ENCODE assay signal across 8 cellular contexts in the genomic region with DNA sequence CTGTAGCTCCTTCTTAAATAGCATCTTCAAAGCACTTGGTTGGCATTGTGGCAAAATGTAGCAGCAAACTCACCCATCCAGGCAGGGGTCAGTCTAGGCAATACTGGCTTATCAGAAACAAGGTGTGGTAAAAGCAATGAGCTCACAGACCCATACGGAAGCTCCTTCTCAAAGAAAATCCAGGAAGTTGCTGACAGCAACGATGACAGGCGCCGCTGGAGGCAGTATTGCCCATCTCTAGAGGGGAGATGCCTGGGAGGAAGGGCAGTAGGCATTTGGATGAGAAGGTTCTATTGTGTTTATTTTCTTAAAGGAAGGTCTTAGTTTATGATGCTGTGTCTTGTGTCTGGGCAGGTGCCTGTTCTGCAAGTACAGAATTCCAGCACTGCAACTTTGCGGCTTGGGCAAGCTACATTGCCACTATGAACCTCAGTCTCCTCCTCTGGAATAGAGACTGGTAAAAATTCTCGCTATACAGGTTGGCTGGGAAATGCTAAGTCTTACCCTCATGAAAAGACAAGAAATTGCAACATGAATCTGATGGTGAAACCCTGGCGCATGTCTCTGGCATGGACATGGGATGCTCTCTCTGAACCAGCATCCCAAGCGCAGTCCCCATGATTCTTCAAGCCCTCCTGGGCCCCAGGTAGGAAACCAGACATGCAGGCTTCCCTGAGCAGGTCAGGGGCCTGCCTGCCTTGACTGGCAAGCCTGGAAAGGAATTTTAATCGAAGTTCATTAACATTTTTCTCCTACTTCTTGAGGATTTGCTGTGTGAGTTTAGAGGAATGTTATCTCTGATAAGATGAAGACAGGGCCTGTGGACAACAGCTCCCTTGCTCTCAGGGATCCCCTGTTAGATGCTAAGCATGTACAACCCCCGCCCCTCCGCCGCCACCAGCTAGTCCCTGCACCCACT.
DNase-seq lines count a peak whose midpoint lies in the region; ATAC-seq and TF ChIP-seq lines count a peak whose summit lies in the region.

No MANE protein-coding gene starts in this region.

- H3K36me3 Mint-ChIP-seq in neural crest cell (ENCODE audit: low read depth): no peaks in the 10 kb centered on the region

- TF ChIP-seq POLR2A in vagina (IDR thresholded peaks at IDR 0.05): no peak

- H3K9me3 ChIP-seq in OCI-LY3 (ENCODE audit: insufficient read depth, low read length) (no peaks in the 10 kb centered on the region), vagina (no peaks in the 10 kb centered on the region)

- TF ChIP-seq CTCF in OCI-LY3 (IDR thresholded peaks at IDR 0.05; ENCODE audit: low read depth, low read length) (peak; percentile 40), neural crest cell (conservative IDR thresholded peaks at IDR 0.05) (peak; percentile 75), vagina (IDR thresholded peaks at IDR 0.05) (no peak)

- H3K27ac ChIP-seq in OCI-LY3 (ENCODE audit: low read length) (no peak overlapping the region), epithelial cell of prostate (no peak overlapping the region), vagina (no peak overlapping the region)

- no peak overlapping the region for H3K4me3 Mint-ChIP-seq in neural crest cell

- H3K4me3 ChIP-seq in OCI-LY3 (ENCODE audit: low read length) (no peak overlapping the region), vagina (no peak overlapping the region)

- no peak overlapping the region for H3K9ac ChIP-seq in OCI-LY3 (ENCODE audit: low read length)

- DNase-seq in AG20443 (ENCODE audit: low spot score): peak; percentile 45
- peak; percentile 8 for DNase-seq in epithelial cell of prostate (ENCODE audit: low read depth, low spot score)
- DNase-seq in neural crest cell (ENCODE audit: low read depth, low spot score): peak; percentile 54
- DNase-seq in NK-92 treated with Interleukin-12 subunit alpha and Interleukin-12 subunit beta, amount 100 ng/mL, for 24 hours (lab: John Stamatoyannopoulos, UW): no peak
- DNase-seq in vagina (ENCODE audit: extremely low spot score in 2 of 2): no peak

- H3K36me3 ChIP-seq in OCI-LY3 (replicated peaks; ENCODE audit: low read depth, low read length): no peaks in the 10 kb centered on the region
- H3K36me3 ChIP-seq in vagina: no peaks in the 10 kb centered on the region

- H3K27me3 Mint-ChIP-seq in neural crest cell (ENCODE audit: low read depth): peaks cover 11% of the 10 kb centered on the region

- H2AFZ ChIP-seq in OCI-LY3 (ENCODE audit: low read depth, low read length): no peak overlapping the region

- H3K4me1 ChIP-seq in OCI-LY3 (ENCODE audit: low read length): no peaks in the 10 kb centered on the region
- no peaks in the 10 kb centered on the region for H3K4me1 ChIP-seq in vagina

- H3K9me3 Mint-ChIP-seq in neural crest cell: no peaks in the 10 kb centered on the region

- intact Hi-C loops in vagina (cut with DNase I): no loop called here

- no peak overlapping the region for H3K4me2 ChIP-seq in OCI-LY3 (ENCODE audit: low read length)

- H3K4me1 Mint-ChIP-seq in neural crest cell: peaks cover 6% of the 10 kb centered on the region

- no peaks in the 10 kb centered on the region for H3K79me2 ChIP-seq in OCI-LY3 (ENCODE audit: low read length)

- H3K27ac Mint-ChIP-seq in neural crest cell (ENCODE audit: unreplicated experiment): no peak overlapping the region

- H4K20me1 ChIP-seq in OCI-LY3 (ENCODE audit: insufficient read depth, low read length): no peaks in the 10 kb centered on the region

- ATAC-seq in GM18907 (IDR thresholded peaks at IDR 0.05; ENCODE audit: unreplicated experiment) (peak; percentile 68), HG02642 (IDR thresholded peaks at IDR 0.05; ENCODE audit: poor library complexity, unreplicated experiment) (no peak)

- no peaks in the 10 kb centered on the region for H3K27me3 ChIP-seq in OCI-LY3 (ENCODE audit: low read depth, low read length)
- H3K27me3 ChIP-seq in vagina: no peaks in the 10 kb centered on the region

Comparison
In these comparisons a context has a peak if more than half of its experiments do, and no peak if none do; other contexts are left out.
1. DNase-seq: peak in AG20443 (single experiment), epithelial cell of prostate (single experiment) and neural crest cell (single experiment); none in NK-92 treated with Interleukin-12 subunit alpha and Interleukin-12 subunit beta, amount 100 ng/mL, for 24 hours (single experiment) and vagina (0 of 2).
2. CTCF ChIP-seq: peak in OCI-LY3 (single experiment) and neural crest cell (single experiment); none in vagina (0 of 3).